In the genomic region with DNA sequence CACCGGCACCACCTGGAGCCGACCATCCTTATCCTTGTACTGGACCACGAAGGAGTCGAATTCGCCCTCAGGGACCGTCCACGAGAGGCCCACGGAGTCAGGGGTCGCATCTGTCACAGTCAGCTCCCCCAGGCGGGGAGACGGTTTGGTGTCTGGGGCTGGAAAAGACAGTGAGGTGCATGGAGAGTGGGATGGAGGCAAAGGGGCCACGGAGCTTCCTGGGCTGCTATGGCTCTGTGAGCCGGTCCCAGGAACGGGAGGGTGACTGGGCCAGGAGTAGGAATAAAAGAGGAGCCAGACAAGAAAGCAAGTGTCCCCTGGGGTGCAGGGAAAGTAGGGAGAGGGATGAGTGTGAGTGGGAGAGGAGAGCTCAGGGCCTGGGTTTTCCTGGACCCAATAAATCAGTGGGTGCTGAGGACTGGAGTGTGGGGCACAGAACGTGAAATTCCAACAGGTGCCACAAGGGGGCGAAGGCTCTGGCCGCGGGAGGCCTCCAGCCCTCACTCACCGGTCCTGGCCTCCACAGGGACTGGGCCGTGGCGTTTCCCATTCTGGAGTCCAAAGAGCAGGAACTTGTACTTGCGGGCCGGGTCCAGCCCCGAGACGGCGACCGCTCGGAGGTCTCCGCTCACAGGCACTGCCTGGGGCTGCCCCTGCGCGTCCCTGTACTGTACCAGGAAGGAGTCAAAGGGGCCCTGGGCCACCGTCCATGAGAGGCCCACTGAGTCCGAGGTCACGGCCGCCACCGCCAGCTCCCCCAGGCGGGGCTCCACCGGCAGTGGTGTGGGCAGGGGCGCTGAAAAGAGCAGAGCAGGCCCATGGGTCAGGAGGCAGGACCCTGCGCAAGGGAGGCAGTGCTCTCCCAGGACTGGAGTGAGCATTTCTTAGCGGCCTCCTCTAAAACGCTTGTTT, we compare ENCODE assay signal across 1 cellular context.
TF ChIP-seq lines count a peak whose summit lies in the region.

No MANE protein-coding gene starts in this region.

TF ChIP-seq in HepG2, 621 proteins besides CTCF, POLR2A, EP300 and RAD21 (continued from another document and continues in another):
- TF ChIP-seq, protein P1, sequence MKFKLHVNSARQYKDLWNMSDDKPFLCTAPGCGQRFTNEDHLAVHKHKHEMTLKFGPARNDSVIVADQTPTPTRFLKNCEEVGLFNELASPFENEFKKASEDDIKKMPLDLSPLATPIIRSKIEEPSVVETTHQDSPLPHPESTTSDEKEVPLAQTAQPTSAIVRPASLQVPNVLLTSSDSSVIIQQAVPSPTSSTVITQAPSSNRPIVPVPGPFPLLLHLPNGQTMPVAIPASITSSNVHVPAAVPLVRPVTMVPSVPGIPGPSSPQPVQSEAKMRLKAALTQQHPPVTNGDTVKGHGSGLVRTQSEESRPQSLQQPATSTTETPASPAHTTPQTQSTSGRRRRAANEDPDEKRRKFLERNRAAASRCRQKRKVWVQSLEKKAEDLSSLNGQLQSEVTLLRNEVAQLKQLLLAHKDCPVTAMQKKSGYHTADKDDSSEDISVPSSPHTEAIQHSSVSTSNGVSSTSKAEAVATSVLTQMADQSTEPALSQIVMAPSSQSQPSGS (CRISPR knock-in tag; IDR thresholded peaks at IDR 0.05) = peak; percentile 43; the same call in 1 of the 2 replicates
- TF ChIP-seq, protein P2, sequence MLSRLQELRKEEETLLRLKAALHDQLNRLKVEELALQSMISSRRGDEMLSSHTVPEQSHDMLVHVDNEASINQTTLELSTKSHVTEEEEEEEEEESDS (CRISPR knock-in tag; IDR thresholded peaks at IDR 0.05; ENCODE audit: borderline replicate concordance) = no peak
- TF ChIP-seq JUN (CRISPR knock-in tag; IDR thresholded peaks at IDR 0.05) (no peak), SMARCE1 (IDR thresholded peaks at IDR 0.05; ENCODE audit: borderline replicate concordance) (no peak), MAFK (conservative IDR thresholded peaks at IDR 0.05 in 1 of 2, IDR thresholded peaks at IDR 0.05 in 1 of 2; ENCODE audit: low read length in 2 of 2) (no peak), NBN (conservative IDR thresholded peaks at IDR 0.05) (no peak), ZFP41 (CRISPR knock-in tag; IDR thresholded peaks at IDR 0.05; ENCODE audit: borderline replicate concordance) (no peak), SP1 (IDR thresholded peaks at IDR 0.05) (no peak), SP1 (CRISPR knock-in tag; IDR thresholded peaks at IDR 0.05) (peak; percentile 58), DPF2 (CRISPR knock-in tag; IDR thresholded peaks at IDR 0.05; ENCODE audit: borderline replicate concordance, low read depth) (peak; percentile 36; the same call in 1 of the 2 replicates), ZNF260 (CRISPR knock-in tag; IDR thresholded peaks at IDR 0.05; ENCODE audit: borderline replicate concordance, low read depth) (no peak), ZNF772 (CRISPR knock-in tag; IDR thresholded peaks at IDR 0.05) (peak; percentile 49; the same call in 1 of the 2 replicates), MLLT10 (CRISPR knock-in tag; IDR thresholded peaks at IDR 0.05) (no peak), ZNF672 (CRISPR knock-in tag; IDR thresholded peaks at IDR 0.05) (no peak), ZNF644 (CRISPR knock-in tag; IDR thresholded peaks at IDR 0.05; ENCODE audit: low read depth) (peak; percentile 80; the same call in 1 of the 2 replicates), ZMYM2 (CRISPR knock-in tag; IDR thresholded peaks at IDR 0.05) (0 out of 2 replicates have a peak, but pooled peaks have one; percentile 59), SCMH1 (CRISPR knock-in tag; IDR thresholded peaks at IDR 0.05; ENCODE audit: borderline replicate concordance) (no peak), ZNF773 (CRISPR knock-in tag; IDR thresholded peaks at IDR 0.05; ENCODE audit: borderline replicate concordance) (no peak), ZNF431 (CRISPR knock-in tag; IDR thresholded peaks at IDR 0.05; ENCODE audit: borderline replicate concordance, low read depth) (peak; percentile 80; the same call in 1 of the 2 replicates), NR2F2 (IDR thresholded peaks at IDR 0.05; ENCODE audit: borderline replicate concordance, low read depth) (no peak), TCF7L2 (IDR thresholded peaks at IDR 0.05; ENCODE audit: low read depth, low read length) (no peak), ZMYM4 (CRISPR knock-in tag; IDR thresholded peaks at IDR 0.05) (peak; percentile 86), ZSCAN9 (CRISPR knock-in tag; IDR thresholded peaks at IDR 0.05; ENCODE audit: borderline replicate concordance) (peak; percentile 87; the same call in 1 of the 2 replicates), PHF5A (CRISPR knock-in tag; IDR thresholded peaks at IDR 0.05; ENCODE audit: low read depth, unreplicated experiment) (peak; percentile 33), SATB2 (CRISPR knock-in tag; IDR thresholded peaks at IDR 0.05) (no peak), ONECUT2 (CRISPR knock-in tag; IDR thresholded peaks at IDR 0.05) (no peak), GATAD2A (CRISPR knock-in tag; IDR thresholded peaks at IDR 0.05) (peak; percentile 73), ISX (CRISPR knock-in tag; conservative IDR thresholded peaks at IDR 0.05) (no peak), ZNF549 (CRISPR knock-in tag; IDR thresholded peaks at IDR 0.05) (peak; percentile 90; the same call in 1 of the 2 replicates), ZKSCAN5 (CRISPR knock-in tag; IDR thresholded peaks at IDR 0.05) (no peak), MTA3 (CRISPR knock-in tag; IDR thresholded peaks at IDR 0.05) (no peak), HNRNPLL (IDR thresholded peaks at IDR 0.05; ENCODE audit: low read depth, low read length, poor library complexity, severe bottlenecking) (peak; percentile 60), SIN3B (IDR thresholded peaks at IDR 0.05; ENCODE audit: low read length) (no peak), CEBPG (CRISPR knock-in tag; IDR thresholded peaks at IDR 0.05) (peak; percentile 12; the same call in 1 of the 2 replicates), MZF1 (CRISPR knock-in tag; IDR thresholded peaks at IDR 0.05; ENCODE audit: borderline replicate concordance) (no peak), NFE2L1 (CRISPR knock-in tag; IDR thresholded peaks at IDR 0.05; ENCODE audit: borderline replicate concordance) (no peak), ARNTL (CRISPR knock-in tag; IDR thresholded peaks at IDR 0.05) (no peak; the same call in 1 of the 2 replicates), NFKB2 (CRISPR knock-in tag; IDR thresholded peaks at IDR 0.05; ENCODE audit: borderline replicate concordance) (peak; percentile 88; the same call in 1 of the 2 replicates), RBM39 (IDR thresholded peaks at IDR 0.05; ENCODE audit: low read depth, low read length, poor library complexity, severe bottlenecking) (peak; percentile 88)
- TF ChIP-seq, protein P3, sequence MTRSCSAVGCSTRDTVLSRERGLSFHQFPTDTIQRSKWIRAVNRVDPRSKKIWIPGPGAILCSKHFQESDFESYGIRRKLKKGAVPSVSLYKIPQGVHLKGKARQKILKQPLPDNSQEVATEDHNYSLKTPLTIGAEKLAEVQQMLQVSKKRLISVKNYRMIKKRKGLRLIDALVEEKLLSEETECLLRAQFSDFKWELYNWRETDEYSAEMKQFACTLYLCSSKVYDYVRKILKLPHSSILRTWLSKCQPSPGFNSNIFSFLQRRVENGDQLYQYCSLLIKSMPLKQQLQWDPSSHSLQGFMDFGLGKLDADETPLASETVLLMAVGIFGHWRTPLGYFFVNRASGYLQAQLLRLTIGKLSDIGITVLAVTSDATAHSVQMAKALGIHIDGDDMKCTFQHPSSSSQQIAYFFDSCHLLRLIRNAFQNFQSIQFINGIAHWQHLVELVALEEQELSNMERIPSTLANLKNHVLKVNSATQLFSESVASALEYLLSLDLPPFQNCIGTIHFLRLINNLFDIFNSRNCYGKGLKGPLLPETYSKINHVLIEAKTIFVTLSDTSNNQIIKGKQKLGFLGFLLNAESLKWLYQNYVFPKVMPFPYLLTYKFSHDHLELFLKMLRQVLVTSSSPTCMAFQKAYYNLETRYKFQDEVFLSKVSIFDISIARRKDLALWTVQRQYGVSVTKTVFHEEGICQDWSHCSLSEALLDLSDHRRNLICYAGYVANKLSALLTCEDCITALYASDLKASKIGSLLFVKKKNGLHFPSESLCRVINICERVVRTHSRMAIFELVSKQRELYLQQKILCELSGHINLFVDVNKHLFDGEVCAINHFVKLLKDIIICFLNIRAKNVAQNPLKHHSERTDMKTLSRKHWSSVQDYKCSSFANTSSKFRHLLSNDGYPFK (CRISPR knock-in tag; IDR thresholded peaks at IDR 0.05; ENCODE audit: borderline replicate concordance) = no peak; the same call in 1 of the 2 replicates
- TF ChIP-seq, protein P4, sequence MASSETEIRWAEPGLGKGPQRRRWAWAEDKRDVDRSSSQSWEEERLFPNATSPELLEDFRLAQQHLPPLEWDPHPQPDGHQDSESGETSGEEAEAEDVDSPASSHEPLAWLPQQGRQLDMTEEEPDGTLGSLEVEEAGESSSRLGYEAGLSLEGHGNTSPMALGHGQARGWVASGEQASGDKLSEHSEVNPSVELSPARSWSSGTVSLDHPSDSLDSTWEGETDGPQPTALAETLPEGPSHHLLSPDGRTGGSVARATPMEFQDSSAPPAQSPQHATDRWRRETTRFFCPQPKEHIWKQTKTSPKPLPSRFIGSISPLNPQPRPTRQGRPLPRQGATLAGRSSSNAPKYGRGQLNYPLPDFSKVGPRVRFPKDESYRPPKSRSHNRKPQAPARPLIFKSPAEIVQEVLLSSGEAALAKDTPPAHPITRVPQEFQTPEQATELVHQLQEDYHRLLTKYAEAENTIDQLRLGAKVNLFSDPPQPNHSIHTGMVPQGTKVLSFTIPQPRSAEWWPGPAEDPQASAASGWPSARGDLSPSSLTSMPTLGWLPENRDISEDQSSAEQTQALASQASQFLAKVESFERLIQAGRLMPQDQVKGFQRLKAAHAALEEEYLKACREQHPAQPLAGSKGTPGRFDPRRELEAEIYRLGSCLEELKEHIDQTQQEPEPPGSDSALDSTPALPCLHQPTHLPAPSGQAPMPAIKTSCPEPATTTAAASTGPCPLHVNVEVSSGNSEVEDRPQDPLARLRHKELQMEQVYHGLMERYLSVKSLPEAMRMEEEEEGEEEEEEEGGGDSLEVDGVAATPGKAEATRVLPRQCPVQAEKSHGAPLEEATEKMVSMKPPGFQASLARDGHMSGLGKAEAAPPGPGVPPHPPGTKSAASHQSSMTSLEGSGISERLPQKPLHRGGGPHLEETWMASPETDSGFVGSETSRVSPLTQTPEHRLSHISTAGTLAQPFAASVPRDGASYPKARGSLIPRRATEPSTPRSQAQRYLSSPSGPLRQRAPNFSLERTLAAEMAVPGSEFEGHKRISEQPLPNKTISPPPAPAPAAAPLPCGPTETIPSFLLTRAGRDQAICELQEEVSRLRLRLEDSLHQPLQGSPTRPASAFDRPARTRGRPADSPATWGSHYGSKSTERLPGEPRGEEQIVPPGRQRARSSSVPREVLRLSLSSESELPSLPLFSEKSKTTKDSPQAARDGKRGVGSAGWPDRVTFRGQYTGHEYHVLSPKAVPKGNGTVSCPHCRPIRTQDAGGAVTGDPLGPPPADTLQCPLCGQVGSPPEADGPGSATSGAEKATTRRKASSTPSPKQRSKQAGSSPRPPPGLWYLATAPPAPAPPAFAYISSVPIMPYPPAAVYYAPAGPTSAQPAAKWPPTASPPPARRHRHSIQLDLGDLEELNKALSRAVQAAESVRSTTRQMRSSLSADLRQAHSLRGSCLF (CRISPR knock-in tag; IDR thresholded peaks at IDR 0.05; ENCODE audit: borderline replicate concordance) = no peak
- TF ChIP-seq, protein P5, sequence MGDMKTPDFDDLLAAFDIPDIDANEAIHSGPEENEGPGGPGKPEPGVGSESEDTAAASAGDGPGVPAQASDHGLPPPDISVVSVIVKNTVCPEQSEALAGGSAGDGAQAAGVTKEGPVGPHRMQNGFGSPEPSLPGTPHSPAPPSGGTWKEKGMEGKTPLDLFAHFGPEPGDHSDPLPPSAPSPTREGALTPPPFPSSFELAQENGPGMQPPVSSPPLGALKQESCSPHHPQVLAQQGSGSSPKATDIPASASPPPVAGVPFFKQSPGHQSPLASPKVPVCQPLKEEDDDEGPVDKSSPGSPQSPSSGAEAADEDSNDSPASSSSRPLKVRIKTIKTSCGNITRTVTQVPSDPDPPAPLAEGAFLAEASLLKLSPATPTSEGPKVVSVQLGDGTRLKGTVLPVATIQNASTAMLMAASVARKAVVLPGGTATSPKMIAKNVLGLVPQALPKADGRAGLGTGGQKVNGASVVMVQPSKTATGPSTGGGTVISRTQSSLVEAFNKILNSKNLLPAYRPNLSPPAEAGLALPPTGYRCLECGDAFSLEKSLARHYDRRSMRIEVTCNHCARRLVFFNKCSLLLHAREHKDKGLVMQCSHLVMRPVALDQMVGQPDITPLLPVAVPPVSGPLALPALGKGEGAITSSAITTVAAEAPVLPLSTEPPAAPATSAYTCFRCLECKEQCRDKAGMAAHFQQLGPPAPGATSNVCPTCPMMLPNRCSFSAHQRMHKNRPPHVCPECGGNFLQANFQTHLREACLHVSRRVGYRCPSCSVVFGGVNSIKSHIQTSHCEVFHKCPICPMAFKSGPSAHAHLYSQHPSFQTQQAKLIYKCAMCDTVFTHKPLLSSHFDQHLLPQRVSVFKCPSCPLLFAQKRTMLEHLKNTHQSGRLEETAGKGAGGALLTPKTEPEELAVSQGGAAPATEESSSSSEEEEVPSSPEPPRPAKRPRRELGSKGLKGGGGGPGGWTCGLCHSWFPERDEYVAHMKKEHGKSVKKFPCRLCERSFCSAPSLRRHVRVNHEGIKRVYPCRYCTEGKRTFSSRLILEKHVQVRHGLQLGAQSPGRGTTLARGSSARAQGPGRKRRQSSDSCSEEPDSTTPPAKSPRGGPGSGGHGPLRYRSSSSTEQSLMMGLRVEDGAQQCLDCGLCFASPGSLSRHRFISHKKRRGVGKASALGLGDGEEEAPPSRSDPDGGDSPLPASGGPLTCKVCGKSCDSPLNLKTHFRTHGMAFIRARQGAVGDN (CRISPR knock-in tag; IDR thresholded peaks at IDR 0.05) = peak; percentile 95
- TF ChIP-seq, protein P6, sequence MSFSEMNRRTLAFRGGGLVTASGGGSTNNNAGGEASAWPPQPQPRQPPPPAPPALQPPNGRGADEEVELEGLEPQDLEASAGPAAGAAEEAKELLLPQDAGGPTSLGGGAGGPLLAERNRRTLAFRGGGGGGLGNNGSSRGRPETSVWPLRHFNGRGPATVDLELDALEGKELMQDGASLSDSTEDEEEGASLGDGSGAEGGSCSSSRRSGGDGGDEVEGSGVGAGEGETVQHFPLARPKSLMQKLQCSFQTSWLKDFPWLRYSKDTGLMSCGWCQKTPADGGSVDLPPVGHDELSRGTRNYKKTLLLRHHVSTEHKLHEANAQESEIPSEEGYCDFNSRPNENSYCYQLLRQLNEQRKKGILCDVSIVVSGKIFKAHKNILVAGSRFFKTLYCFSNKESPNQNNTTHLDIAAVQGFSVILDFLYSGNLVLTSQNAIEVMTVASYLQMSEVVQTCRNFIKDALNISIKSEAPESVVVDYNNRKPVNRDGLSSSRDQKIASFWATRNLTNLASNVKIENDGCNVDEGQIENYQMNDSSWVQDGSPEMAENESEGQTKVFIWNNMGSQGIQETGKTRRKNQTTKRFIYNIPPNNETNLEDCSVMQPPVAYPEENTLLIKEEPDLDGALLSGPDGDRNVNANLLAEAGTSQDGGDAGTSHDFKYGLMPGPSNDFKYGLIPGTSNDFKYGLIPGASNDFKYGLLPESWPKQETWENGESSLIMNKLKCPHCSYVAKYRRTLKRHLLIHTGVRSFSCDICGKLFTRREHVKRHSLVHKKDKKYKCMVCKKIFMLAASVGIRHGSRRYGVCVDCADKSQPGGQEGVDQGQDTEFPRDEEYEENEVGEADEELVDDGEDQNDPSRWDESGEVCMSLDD (CRISPR knock-in tag; IDR thresholded peaks at IDR 0.05; ENCODE audit: borderline replicate concordance) = peak; percentile 26; the same call in 1 of the 2 replicates
- TF ChIP-seq, protein P7, sequence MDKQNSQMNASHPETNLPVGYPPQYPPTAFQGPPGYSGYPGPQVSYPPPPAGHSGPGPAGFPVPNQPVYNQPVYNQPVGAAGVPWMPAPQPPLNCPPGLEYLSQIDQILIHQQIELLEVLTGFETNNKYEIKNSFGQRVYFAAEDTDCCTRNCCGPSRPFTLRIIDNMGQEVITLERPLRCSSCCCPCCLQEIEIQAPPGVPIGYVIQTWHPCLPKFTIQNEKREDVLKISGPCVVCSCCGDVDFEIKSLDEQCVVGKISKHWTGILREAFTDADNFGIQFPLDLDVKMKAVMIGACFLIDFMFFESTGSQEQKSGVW (CRISPR knock-in tag; IDR thresholded peaks at IDR 0.05; ENCODE audit: borderline replicate concordance) = peak; percentile 69; the same call in 1 of the 2 replicates
